37 cellular contexts compared by ENCODE assay signal in genomic region chr6:133873538-133873937, GRCh38. TPM values are rescaled to one million over a fixed set of nuclear protein-coding genes. Genes with fewer than 3 reads are reported as not detected.
"Had no signal": no experiment of that assay in that cellular context is flagged by ENCODE, and none has a peak within 500 bp of the region (broad histone marks: within the 10 kb centered on the region; RNA-seq: fewer than 3 reads in every experiment).

No MANE protein-coding gene starts in this region.

- H3K4me3 ChIP-seq: adrenal gland, body of pancreas, breast epithelium had no signal

- H3K9me3 ChIP-seq: adrenal gland, body of pancreas, breast epithelium had no signal

- H3K27ac ChIP-seq: adrenal gland, body of pancreas, brain microvascular endothelial cell, breast epithelium, VCaP had no signal

- DNase-seq: activated B cell treated with CpG ODN at 0.5 μM for 24 hours; activated CD4-positive, alpha-beta memory T cell treated with anti-CD3 and anti-CD28 coated beads for 36 hours; activated CD4-positive, alpha-beta T cell treated with anti-CD3 and anti-CD28 coated beads for 4 hours; activated CD4-positive, alpha-beta T cell treated with anti-CD3 and anti-CD28 coated beads, Interleukin-2, amount 10 ng/mL, durations not matched to agents 24 days and 14 days; activated CD4-positive, alpha-beta T cell treated with anti-CD3 and anti-CD28 coated beads, Interleukin-2, amount 50 U/mL, for 1 hour; activated CD4-positive, alpha-beta T cell treated with anti-CD3 and anti-CD28 coated beads, Interleukin-2, amount 50 U/mL, for 4 hours; activated CD4-positive, CD25-positive, alpha-beta regulatory T cell treated with anti-CD3 and anti-CD28 coated beads, Interleukin-2, amount 50 U/mL, for 72 hours; activated CD8-positive, alpha-beta memory T cell treated with anti-CD3 and anti-CD28 coated beads, Interleukin-2, amount 50 U/mL, for 4 hours; activated CD8-positive, alpha-beta T cell treated with anti-CD3 and anti-CD28 coated beads for 36 hours; activated effector memory CD4-positive, alpha-beta T cell treated with anti-CD3 and anti-CD28 coated beads, Interleukin-2, amount 50 U/mL, for 16 hours; activated gamma-delta T cell treated with Interleukin-2 at 50 U/mL for 16 hours; activated naive CD4-positive, alpha-beta T cell; activated naive CD4-positive, alpha-beta T cell treated with anti-CD3 and anti-CD28 coated beads for 36 hours; activated naive CD4-positive, alpha-beta T cell treated with anti-CD3 and anti-CD28 coated beads, Interleukin-2, amount 50 U/mL, for 16 hours; activated naive CD8-positive, alpha-beta T cell treated with anti-CD3 and anti-CD28 coated beads for 36 hours; activated T-cell treated with anti-CD3 and anti-CD28 coated beads for 4 hours; activated T-cell treated with anti-CD3 and anti-CD28 coated beads, Interleukin-2, amount 50 U/mL, for 1 hour; activated T-cell treated with anti-CD3 and anti-CD28 coated beads, Interleukin-2, amount 50 U/mL, for 4 hours; activated T-cell treated with anti-CD3 and anti-CD28 coated beads, Interleukin-2, amount 50 U/mL, for 72 hours; adrenal gland; amniotic stem cell; aorta; body of pancreas; brain microvascular endothelial cell; central memory CD4-positive, alpha-beta T cell; cerebellar nuclear complex; T-helper 2 cell; T-helper 9 cell had no signal

- FAIRE-seq: astrocyte, TTC549 had no signal

- H3K4me1 ChIP-seq: adrenal gland, body of pancreas, breast epithelium had no signal

- H3K36me3 ChIP-seq: adrenal gland, brain microvascular endothelial cell, breast epithelium had no signal

- ATAC-seq: activated CD8-positive, alpha-beta T cell treated with anti-CD3 and anti-CD28 coated beads for 36 hours; activated naive CD4-positive, alpha-beta T cell treated with anti-CD3 and anti-CD28 coated beads, Interleukin-2, amount 50 U/mL, for 72 hours; activated T-cell treated with anti-CD3 and anti-CD28 coated beads, Interleukin-2, amount 50 U/mL, for 4 hours; activated T-cell treated with anti-CD3 and anti-CD28 coated beads, Interleukin-2, amount 50 U/mL, for 72 hours; activated T-helper 17 cell treated with anti-CD3 and anti-CD28 coated beads, Interleukin-2, amount 50 U/mL, for 72 hours; body of pancreas had no signal

- H3K27me3 ChIP-seq: body of pancreas, breast epithelium had no signal

RNA-seq across cellular contexts. Expression of gene TCF21, which starts 15.4 kb away (rescaled TPM):
- total RNA-seq: activated B cell treated with CpG ODN at 0.5 μM for 24 hours; activated CD4-positive, alpha-beta memory T cell treated with anti-CD3 and anti-CD28 coated beads for 36 hours; activated CD4-positive, alpha-beta T cell treated with anti-CD3 and anti-CD28 coated beads, Interleukin-2, amount 10 ng/mL, durations not matched to agents 24 days and 14 days; activated CD8-positive, alpha-beta memory T cell treated with anti-CD3 and anti-CD28 coated beads for 36 hours; activated CD8-positive, alpha-beta T cell treated with anti-CD3 and anti-CD28 coated beads for 36 hours; activated naive CD4-positive, alpha-beta T cell treated with anti-CD3 and anti-CD28 coated beads for 36 hours; activated naive CD4-positive, alpha-beta T cell treated with anti-CD3 and anti-CD28 coated beads, Interleukin-2, amount 50 U/mL, for 72 hours; activated naive CD8-positive, alpha-beta T cell treated with anti-CD3 and anti-CD28 coated beads for 36 hours; activated T-cell treated with anti-CD3 and anti-CD28 coated beads, Interleukin-2, amount 50 U/mL, for 72 hours; activated T-helper 1 cell treated with anti-CD3 and anti-CD28 coated beads, Interleukin-12 subunit alpha, Interleukin-12 subunit beta, Interleukin-2, Interleukin-4 antibody, amounts not matched to agents 30 ng/mL and 10 ng/mL and 1 ng/mL, durations not matched to agents 14 hours and 24 hours and 36 hours; activated T-helper 17 cell treated with anti-CD3 and anti-CD28 coated beads, Interleukin-2, amount 50 U/mL, for 72 hours; chondrocyte had no signal
